8 cellular contexts compared by ENCODE assay signal in the genomic region with DNA sequence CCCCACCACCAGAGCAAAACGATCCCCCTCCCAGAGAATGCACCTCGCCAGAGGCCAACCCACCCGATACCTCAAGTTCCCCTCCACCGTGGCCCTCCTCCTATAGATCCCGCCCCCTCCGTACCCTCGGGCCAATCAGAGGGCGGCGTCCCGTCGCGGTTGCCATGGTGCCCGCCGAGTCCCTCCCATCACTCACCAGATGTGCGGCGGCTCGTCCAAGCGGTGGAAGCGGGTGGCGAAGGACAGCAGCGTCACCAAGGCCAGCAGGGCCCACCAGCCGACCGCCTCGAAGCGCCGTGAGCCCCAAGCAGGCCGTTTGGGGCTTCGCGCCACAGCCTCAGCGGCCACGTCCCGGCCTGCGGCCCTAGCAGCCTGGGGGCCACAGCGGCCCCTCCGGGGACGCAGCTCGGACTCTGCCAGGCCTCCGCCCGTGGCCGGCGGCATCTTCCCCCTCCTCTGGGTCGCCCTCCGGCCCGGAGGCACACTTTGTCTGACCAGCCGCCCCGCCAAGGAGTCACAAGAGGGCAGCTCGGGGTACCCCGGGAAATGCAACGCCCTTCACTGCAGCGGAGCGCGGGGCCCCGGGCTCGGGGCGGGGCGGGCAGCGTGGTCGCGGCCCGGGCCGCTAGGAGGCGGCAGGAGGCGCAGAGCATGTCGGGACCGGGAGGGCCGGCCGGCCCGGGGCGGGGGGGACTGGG. TPM values are rescaled to one million over a fixed set of nuclear protein-coding genes. Genes with fewer than 3 reads are reported as not detected.
A peak's percentile ranks its signal among the peaks of the same experiment; 100 is the strongest.
DNase-seq lines count a peak whose midpoint lies in the region; ATAC-seq, FAIRE-seq and TF ChIP-seq lines count a peak whose summit lies in the region.

A gene with protein sequence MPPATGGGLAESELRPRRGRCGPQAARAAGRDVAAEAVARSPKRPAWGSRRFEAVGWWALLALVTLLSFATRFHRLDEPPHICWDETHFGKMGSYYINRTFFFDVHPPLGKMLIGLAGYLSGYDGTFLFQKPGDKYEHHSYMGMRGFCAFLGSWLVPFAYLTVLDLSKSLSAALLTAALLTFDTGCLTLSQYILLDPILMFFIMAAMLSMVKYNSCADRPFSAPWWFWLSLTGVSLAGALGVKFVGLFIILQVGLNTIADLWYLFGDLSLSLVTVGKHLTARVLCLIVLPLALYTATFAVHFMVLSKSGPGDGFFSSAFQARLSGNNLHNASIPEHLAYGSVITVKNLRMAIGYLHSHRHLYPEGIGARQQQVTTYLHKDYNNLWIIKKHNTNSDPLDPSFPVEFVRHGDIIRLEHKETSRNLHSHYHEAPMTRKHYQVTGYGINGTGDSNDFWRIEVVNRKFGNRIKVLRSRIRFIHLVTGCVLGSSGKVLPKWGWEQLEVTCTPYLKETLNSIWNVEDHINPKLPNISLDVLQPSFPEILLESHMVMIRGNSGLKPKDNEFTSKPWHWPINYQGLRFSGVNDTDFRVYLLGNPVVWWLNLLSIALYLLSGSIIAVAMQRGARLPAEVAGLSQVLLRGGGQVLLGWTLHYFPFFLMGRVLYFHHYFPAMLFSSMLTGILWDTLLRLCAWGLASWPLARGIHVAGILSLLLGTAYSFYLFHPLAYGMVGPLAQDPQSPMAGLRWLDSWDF (minus strand): TSS at position 646 of the 698 bp plus-strand sequence. CDS start 202 bp downstream, at position 444.

- H3K36me3 Mint-ChIP-seq in T-helper 17 cell (ENCODE audit: low read depth) = no peaks in the 10 kb centered on the region

- FAIRE-seq in urothelium cell line (lab: Jason Lieb, UNC) = peak; percentile 98

- peaks cover 40% of the 10 kb centered on the region for H3K4me1 ChIP-seq in left ventricle myocardium inferior
- peaks cover 51% of the 10 kb centered on the region for H3K4me1 ChIP-seq in psoas muscle

- H3K27ac ChIP-seq in left ventricle myocardium inferior (replicated peaks) (peak within 1 kb of the TSS; percentile 100), psoas muscle (peak within 1 kb of the TSS; percentile 98)

- H3K27me3 ChIP-seq in left ventricle myocardium inferior (ENCODE audit: low read depth) = no peaks in the 10 kb centered on the region
- no peaks in the 10 kb centered on the region for H3K27me3 ChIP-seq in psoas muscle (ENCODE audit: insufficient read depth in 3 of 3, low read length in 2 of 3)

- DNase-seq in GM13976 (ENCODE audit: low spot score) (peak; percentile 92), NCI-H1436 treated with DMSO at 0.1 percent for 48 hours (lab: John Stamatoyannopoulos, UW) (peak; percentile 68), T-helper 17 cell (peak; percentile 85 to 91 (median 90)), amygdala (lab: John Stamatoyannopoulos, UW) (peak in 55 of 56 donors; percentile 71 to 95 (median 90)), left ventricle myocardium inferior (peak; percentile 94), psoas muscle (peak; percentile 94 to 96), urothelium cell line (ENCODE audit: low spot score) (peak; percentile 98)

- H3K4me3 ChIP-seq in left ventricle myocardium inferior (peak within 1 kb of the TSS; percentile 100), psoas muscle (peak within 1 kb of the TSS; percentile 97)

- peaks cover 13% of the 10 kb centered on the region for H3K4me1 Mint-ChIP-seq in T-helper 17 cell

- in situ Hi-C loops in GM13976 (cut with MboI; ENCODE audit: low sequenced_read_pairs, unreplicated experiment) = no loop called here

- intact Hi-C loops in left ventricle myocardium inferior (cut with micrococcal nuclease) = no loop called here
- intact Hi-C loops in psoas muscle (cut with DNase I) = loop anchor here (5.0 to 10.0 kb wide), 2 partner anchors 134 to 137 kb away; a partner anchor contains a TSS

- TF ChIP-seq CTCF in GM13976 (IDR thresholded peaks at IDR 0.05; ENCODE audit: borderline replicate concordance, control extremely low read depth, extremely low read depth, insufficient read depth, missing control alignments) (peak; percentile 31), left ventricle myocardium inferior (IDR thresholded peaks at IDR 0.05; ENCODE audit: borderline replicate concordance) (peak; percentile 69), psoas muscle (IDR thresholded peaks at IDR 0.05) (peak; percentile 42)

- H3K9me3 ChIP-seq in T-helper 17 cell (ENCODE audit: control insufficient read depth, low read length, poor library complexity, severe bottlenecking) = no peaks in the 10 kb centered on the region
- no peaks in the 10 kb centered on the region for H3K9me3 ChIP-seq in left ventricle myocardium inferior (replicated peaks)
- no peaks in the 10 kb centered on the region for H3K9me3 ChIP-seq in psoas muscle

- H3K36me3 ChIP-seq in left ventricle myocardium inferior (no peaks in the 10 kb centered on the region), psoas muscle (ENCODE audit: insufficient read depth in 1 of 2, low read depth in 1 of 2) (peaks cover 0 to 2% of the 10 kb centered on the region in 2 donors)

- peak within 1 kb of the TSS; percentile 97 for H3K4me3 Mint-ChIP-seq in T-helper 17 cell

- peak within 1 kb of the TSS; percentile 93 for H3K27ac Mint-ChIP-seq in T-helper 17 cell

- 1% methylated on average over 47 to 69 of the region's 69 CpGs for WGBS in psoas muscle, 3 donors

- ATAC-seq in HG02840 (IDR thresholded peaks at IDR 0.05; ENCODE audit: low FRiP score, unreplicated experiment) = peak; percentile 64
- peak; percentile 64 for ATAC-seq in T-helper 17 cell
- ATAC-seq in psoas muscle = peak; percentile 78 to 79 (median 78)

- H3K27me3 Mint-ChIP-seq in T-helper 17 cell = no peaks in the 10 kb centered on the region

RNA-seq across cellular contexts. Expression of the gene that starts here (rescaled TPM):
- 10 to 100 TPM in 1 of 2 donors, 1 to 10 TPM in 1; 8.8 to 11.4 TPM for total RNA-seq in T-helper 17 cell
- 13.4 TPM for total RNA-seq in left ventricle myocardium inferior
- total RNA-seq in psoas muscle = 10 to 100 TPM; 29.2 to 57.5 (median 36.7) TPM
- polyA plus RNA-seq in psoas muscle = 10 to 100 TPM; 17.4 to 28.5 (median 24.4) TPM

Comparison
In these comparisons a context has a peak if more than half of its experiments do, and no peak if none do; other contexts are left out.
1. Peak in every context shown above with its lines: DNase-seq, ATAC-seq, H3K4me3 ChIP-seq and H3K27ac ChIP-seq.